ENCODE assay signal across 12 cellular contexts in the genomic region with DNA sequence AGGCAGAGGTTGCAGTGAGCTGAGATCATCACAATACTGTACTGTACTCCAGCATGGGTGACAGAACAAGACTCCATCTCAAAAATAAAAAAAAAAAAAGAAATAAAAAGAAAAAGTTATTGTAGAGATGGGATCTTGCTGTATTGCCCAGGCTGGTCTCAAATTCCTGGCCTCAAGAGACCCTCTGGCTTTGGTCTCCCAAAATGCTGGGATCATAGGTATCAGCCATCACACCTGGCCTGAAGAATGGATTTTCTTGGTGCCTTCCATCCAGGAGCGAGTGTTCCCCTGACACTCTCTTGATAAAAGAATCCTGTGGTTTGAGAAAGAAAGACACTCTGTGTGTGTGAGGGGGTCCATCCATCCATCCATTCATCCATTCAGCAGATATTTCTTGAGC. TPM values are rescaled to one million over a fixed set of nuclear protein-coding genes. Genes with fewer than 3 reads are reported as not detected.
"Had no signal": no experiment of that assay in that cellular context is flagged by ENCODE, and none has a peak within 500 bp of the region (broad histone marks: within the 10 kb centered on the region; RNA-seq: fewer than 3 reads in every experiment).

No MANE protein-coding gene starts in this region.

- H3K36me3 ChIP-seq: SJCRH30 had no signal

- H3K4me1 ChIP-seq: SJCRH30 had no signal

- H3K9me3 Mint-ChIP-seq: T-cell had no signal

- H3K27ac ChIP-seq: PC-9, RWPE1, SJCRH30, SK-N-MC had no signal

- H3K4me3 ChIP-seq: PC-9, SJCRH30 had no signal

- H3K9me3 ChIP-seq: SJCRH30 had no signal

- H3K36me3 Mint-ChIP-seq: T-cell had no signal

- DNase-seq: NCI-H1417 treated with DMSO at 0.1 percent for 48 hours, NCI-H1436 treated with DMSO at 0.1 percent for 48 hours, NCI-H187 treated with DMSO at 0.1 percent for 48 hours, SIG-M5 had no signal

- H3K4me3 Mint-ChIP-seq: T-cell had no signal

- H3K27ac Mint-ChIP-seq: T-cell had no signal

RNA-seq across cellular contexts. Expression of a gene that starts 4.7 kb away (rescaled TPM):
- total RNA-seq: LHCN-M2, MCF 10A, OCI-LY7 had no signal
